In the genomic region with DNA sequence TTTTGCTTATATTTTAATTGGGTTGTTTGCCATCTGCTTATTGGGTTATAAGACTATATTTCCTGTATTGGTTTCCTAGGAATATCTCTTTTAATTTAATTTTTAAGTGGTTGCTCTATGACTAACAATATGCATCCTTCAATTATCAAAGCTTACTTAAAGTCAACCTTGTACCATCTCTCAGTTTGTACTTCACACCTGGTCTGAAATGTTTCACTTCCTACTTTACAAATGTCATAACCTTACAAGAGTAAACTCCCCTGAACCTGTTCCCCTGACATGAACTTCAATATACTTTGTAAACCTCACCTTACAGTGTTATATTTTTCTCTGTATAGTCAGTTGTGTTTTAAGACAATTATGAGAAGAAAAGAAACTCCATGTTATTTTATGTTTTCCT, we compare ENCODE assay signal across 9 cellular contexts. TPM values are rescaled to one million over a fixed set of nuclear protein-coding genes. Genes with fewer than 3 reads are reported as not detected.
"Had no signal": no experiment of that assay in that cellular context is flagged by ENCODE, and none has a peak within 500 bp of the region (broad histone marks: within the 10 kb centered on the region; RNA-seq: fewer than 3 reads in every experiment).

No MANE protein-coding gene starts in this region.

- ATAC-seq: GM23338, HepG2 had no signal

- H3K4me3 ChIP-seq: GM23338 had no signal

- H3K36me3 Mint-ChIP-seq: IgD-negative memory B cell had no signal

- H3K4me1 Mint-ChIP-seq: GM23338, H9, IgD-negative memory B cell had no signal

- DNase-seq: H9, HCEC 1CT, KBM-7 had no signal

- H3K27ac Mint-ChIP-seq: GM23338, H9, IgD-negative memory B cell had no signal

- FAIRE-seq: H1, H54, HepG2 had no signal

- H3K4me2 ChIP-seq: GM23338 had no signal

- H3K27me3 Mint-ChIP-seq: IgD-negative memory B cell had no signal

- H3K4me3 Mint-ChIP-seq: GM23338, H9, IgD-negative memory B cell had no signal

- H3K27ac ChIP-seq: HL-60 had no signal

- H2AFZ ChIP-seq: GM23338 had no signal

RNA-seq across cellular contexts. Expression of a gene that starts 35.8 kb away (rescaled TPM):
- polyA plus RNA-seq: GM23338, H1, HepG2, IgD-negative memory B cell had no signal
